ENCODE assay signal across 17 cellular contexts in genomic region chr3:123881771-123882170, GRCh38. TPM values are rescaled to one million over a fixed set of nuclear protein-coding genes. Genes with fewer than 3 reads are reported as not detected.
DNase-seq lines count a peak whose midpoint lies in the region; TF ChIP-seq lines count a peak whose summit lies in the region.
"Had no signal": no experiment of that assay in that cellular context is flagged by ENCODE, and none has a peak within 500 bp of the region (broad histone marks: within the 10 kb centered on the region; RNA-seq: fewer than 3 reads in every experiment).

No MANE protein-coding gene starts in this region.

- 92 to 93% methylated on average over 2 of the region's 2 CpGs for WGBS in thyroid gland, 2 donors

- H3K36me3 ChIP-seq in KMS-11 (ENCODE audit: insufficient read depth) (no peaks in the 10 kb centered on the region), neural progenitor cell (no peaks in the 10 kb centered on the region), thyroid gland (no peaks in the 10 kb centered on the region)
- H3K36me3 ChIP-seq: gastrocnemius medialis, upper lobe of right lung had no signal

- H3K4me1 ChIP-seq in KMS-11 (ENCODE audit: low read depth, poor library complexity, severe bottlenecking), result peaks cover 40% of the 10 kb centered on the region
- peaks cover 36% of the 10 kb centered on the region for H3K4me1 ChIP-seq in neural progenitor cell
- H3K4me1 ChIP-seq in thyroid gland, result peaks cover 5 to 6% of the 10 kb centered on the region in 2 donors

- H3K4me3 ChIP-seq in KMS-11 (IDR thresholded peaks at IDR 0.05; ENCODE audit: insufficient read depth, low read depth, low read length), result no peak overlapping the region
- peak overlapping the region; percentile 69 for H3K4me3 ChIP-seq in WI38 (ENCODE audit: low read depth, low read length)
- no peak overlapping the region for H3K4me3 ChIP-seq in neural progenitor cell
- H3K4me3 ChIP-seq in thyroid gland (replicated peaks in 1 of 3), result no peak overlapping the region
- H3K4me3 ChIP-seq: gastrocnemius medialis, lung had no signal

- H3K4me1 Mint-ChIP-seq in neural progenitor cell, result peaks cover 52% of the 10 kb centered on the region

- intact Hi-C loops in thyroid gland (cut with DNase I), result no loop called here

- TF ChIP-seq CTCF in KMS-11 (conservative IDR thresholded peaks at IDR 0.05; ENCODE audit: low read depth, low read length), result no peak
- no peak for TF ChIP-seq CTCF in WI38 (IDR thresholded peaks at IDR 0.05; ENCODE audit: low read depth, low read length)
- TF ChIP-seq CTCF in neural progenitor cell (IDR thresholded peaks at IDR 0.05), result no peak
- no peak for TF ChIP-seq CTCF in thyroid gland (IDR thresholded peaks at IDR 0.05)

- H2AFZ ChIP-seq in KMS-11 (ENCODE audit: low read depth) (no peak overlapping the region), neural progenitor cell (replicated peaks) (no peak overlapping the region)

- H3K27me3 ChIP-seq in KMS-11 (ENCODE audit: insufficient read depth, low read depth) (no peaks in the 10 kb centered on the region), neural progenitor cell (peaks cover 5% of the 10 kb centered on the region), thyroid gland (no peaks in the 10 kb centered on the region)
- H3K27me3 ChIP-seq: gastrocnemius medialis had no signal

- no peaks in the 10 kb centered on the region for H3K9me3 Mint-ChIP-seq in neural progenitor cell
- H3K9me3 Mint-ChIP-seq: natural killer cell had no signal

- H3F3A ChIP-seq in neural progenitor cell (ENCODE audit: low read depth), result peaks cover 32% of the 10 kb centered on the region

- H3K9ac ChIP-seq in KMS-11 (no peak overlapping the region), neural progenitor cell (no peak overlapping the region)

- TF ChIP-seq POLR2A in thyroid gland (IDR thresholded peaks at IDR 0.05), result no peak

- H3K79me2 ChIP-seq in KMS-11 (ENCODE audit: insufficient read depth, low read depth), result no peaks in the 10 kb centered on the region
- peaks cover 17% of the 10 kb centered on the region for H3K79me2 ChIP-seq in neural progenitor cell (ENCODE audit: low read depth)

- H4K20me1 ChIP-seq in KMS-11 (ENCODE audit: insufficient read depth) (no peaks in the 10 kb centered on the region), neural progenitor cell (ENCODE audit: low read depth) (no peaks in the 10 kb centered on the region)

- H3K27me3 Mint-ChIP-seq in neural progenitor cell (ENCODE audit: insufficient read depth, low read depth), result peaks cover 4% of the 10 kb centered on the region

- H3K36me3 Mint-ChIP-seq in neural progenitor cell, result peaks cover 12% of the 10 kb centered on the region
- H3K36me3 Mint-ChIP-seq: CD4-positive, CD25-positive, alpha-beta regulatory T cell; natural killer cell had no signal

- H3K27ac ChIP-seq in KMS-11, result no peak overlapping the region
- H3K27ac ChIP-seq in neural progenitor cell, result no peak overlapping the region
- no peak overlapping the region for H3K27ac ChIP-seq in thyroid gland
- H3K27ac ChIP-seq: gastrocnemius medialis, RWPE1, upper lobe of right lung had no signal

- peak overlapping the region; percentile 57 for H3K4me3 Mint-ChIP-seq in neural progenitor cell

- H3K9me3 ChIP-seq in neural progenitor cell (ENCODE audit: low read depth) (no peaks in the 10 kb centered on the region), thyroid gland (no peaks in the 10 kb centered on the region)
- H3K9me3 ChIP-seq: gastrocnemius medialis, upper lobe of right lung had no signal

- H3K4me2 ChIP-seq in KMS-11 (peak overlapping the region; percentile 36; the same call in 1 of the 2 replicates), neural progenitor cell (peak overlapping the region; percentile 39)

- peak; percentile 9 for DNase-seq in ELF-1 (ENCODE audit: low read depth, low spot score)
- no peak for DNase-seq in neural progenitor cell (ENCODE audit: low spot score)
- no peak for DNase-seq in HUDEP-2 (lab: John Stamatoyannopoulos, UW; ENCODE audit: unreplicated experiment in 76 of 76)
- DNase-seq in A172 (ENCODE audit: low spot score), result no peak
- DNase-seq in thyroid gland, result no peak
- DNase-seq in hypothalamus (lab: John Stamatoyannopoulos, UW), result no peak
- DNase-seq: CD4-positive, CD25-positive, alpha-beta regulatory T cell; gastrocnemius medialis; natural killer cell; NCI-H1694 treated with DMSO at 0.1 percent for 48 hours; NK-92 treated with Interleukin-12 subunit alpha and Interleukin-12 subunit beta, amount 100 ng/mL, for 24 hours; stimulated activated naive CD4-positive, alpha-beta T cell; upper lobe of right lung had no signal

- H3K27ac Mint-ChIP-seq in neural progenitor cell, result peak overlapping the region; percentile 43
- H3K27ac Mint-ChIP-seq: CD4-positive, CD25-positive, alpha-beta regulatory T cell; natural killer cell had no signal

RNA-seq across cellular contexts. Expression of gene MYLK, which starts 2.4 kb away (rescaled TPM):
- total RNA-seq in neural progenitor cell (ENCODE audit: low replicate concordance) (28.4 and 34.3 TPM in 2 replicates), thyroid gland (10 to 100 TPM; 28.9 to 51.2 (median 37.4) TPM)
- 104 and 109 TPM in 2 replicates for total RNA-seq in A172 (2014; rRNA removed; shearing (Covaris generic))
